Comparison of ENCODE assay signal across 15 cellular contexts in genomic region chr14:38737657-38738056, GRCh38.
"Had no signal": no experiment of that assay in that cellular context is flagged by ENCODE, and none has a peak within 500 bp of the region (broad histone marks: within the 10 kb centered on the region; RNA-seq: fewer than 3 reads in every experiment).

No MANE protein-coding gene starts in this region.

- H3K4me1 Mint-ChIP-seq: activated CD4-positive, alpha-beta T cell treated with anti-CD3 and anti-CD28 coated beads, Interleukin-2, amount 10 ng/mL, durations not matched to agents 7 days and 5 days; activated naive CD4-positive, alpha-beta T cell treated with anti-CD3 and anti-CD28 coated beads, Interleukin-2, amount 10 ng/mL, durations not matched to agents 7 days and 5 days; activated T-helper 17 cell treated with anti-CD3 and anti-CD28 coated beads, Interleukin-2, amount 50 U/mL, for 72 hours; central memory CD8-positive, alpha-beta T cell; stimulated activated memory B cell treated with anti-CD40 and anti-IgM and Interleukin-4, amounts not matched to agents 10 μg/mL and 1 μg/mL and 100 μg/mL, for 72 hours had no signal

- H3K27ac ChIP-seq: adrenal gland, neutrophil had no signal

- H3K4me1 ChIP-seq: adrenal gland had no signal

- H3K9me3 ChIP-seq: adrenal gland, neutrophil had no signal

- DNase-seq: activated CD4-positive, alpha-beta T cell treated with anti-CD3 and anti-CD28 coated beads, Interleukin-2, amount 10 ng/mL, durations not matched to agents 7 days and 5 days; activated CD4-positive, CD25-positive, alpha-beta regulatory T cell; activated CD8-positive, alpha-beta memory T cell treated with anti-CD3 and anti-CD28 coated beads for 24 hours; activated naive CD4-positive, alpha-beta T cell treated with anti-CD3 and anti-CD28 coated beads, Interleukin-2, amount 10 ng/mL, durations not matched to agents 7 days and 5 days; adrenal gland; left cardiac atrium; mammary epithelial cell; T-helper 17 cell had no signal

- H3K27ac Mint-ChIP-seq: activated CD4-positive, alpha-beta T cell treated with anti-CD3 and anti-CD28 coated beads, Interleukin-2, amount 10 ng/mL, durations not matched to agents 7 days and 5 days; activated naive CD4-positive, alpha-beta T cell treated with anti-CD3 and anti-CD28 coated beads, Interleukin-2, amount 10 ng/mL, durations not matched to agents 7 days and 5 days; activated T-helper 17 cell treated with anti-CD3 and anti-CD28 coated beads, Interleukin-2, amount 50 U/mL, for 72 hours; dendritic cell treated with granulocyte-macrophage colony-stimulating factor and Interleukin-4, amounts not matched to agents 40 ng/mL and 50 ng/mL, for 4 days; stimulated activated memory B cell treated with anti-CD40 and anti-IgM and Interleukin-4, amounts not matched to agents 10 μg/mL and 1 μg/mL and 100 μg/mL, for 72 hours; T-helper 17 cell; type B pancreatic cell had no signal

- H3K4me3 ChIP-seq: adrenal gland, smooth muscle cell had no signal

- H3K9me3 Mint-ChIP-seq: activated CD4-positive, alpha-beta T cell treated with anti-CD3 and anti-CD28 coated beads, Interleukin-2, amount 10 ng/mL, durations not matched to agents 7 days and 5 days; activated naive CD4-positive, alpha-beta T cell treated with anti-CD3 and anti-CD28 coated beads, Interleukin-2, amount 10 ng/mL, durations not matched to agents 7 days and 5 days; central memory CD8-positive, alpha-beta T cell; stimulated activated memory B cell treated with anti-CD40 and anti-IgM and Interleukin-4, amounts not matched to agents 10 μg/mL and 1 μg/mL and 100 μg/mL, for 72 hours; type B pancreatic cell had no signal

- H3K36me3 ChIP-seq: adrenal gland, neutrophil had no signal

- H3K36me3 Mint-ChIP-seq: activated naive CD4-positive, alpha-beta T cell treated with anti-CD3 and anti-CD28 coated beads, Interleukin-2, amount 10 ng/mL, durations not matched to agents 7 days and 5 days; stimulated activated memory B cell treated with anti-CD40 and anti-IgM and Interleukin-4, amounts not matched to agents 10 μg/mL and 1 μg/mL and 100 μg/mL, for 72 hours; type B pancreatic cell had no signal

- H3K4me3 Mint-ChIP-seq: activated CD4-positive, alpha-beta T cell treated with anti-CD3 and anti-CD28 coated beads, Interleukin-2, amount 10 ng/mL, durations not matched to agents 7 days and 5 days; activated naive CD4-positive, alpha-beta T cell treated with anti-CD3 and anti-CD28 coated beads, Interleukin-2, amount 10 ng/mL, durations not matched to agents 7 days and 5 days; activated T-helper 17 cell treated with anti-CD3 and anti-CD28 coated beads, Interleukin-2, amount 50 U/mL, for 72 hours; central memory CD8-positive, alpha-beta T cell; dendritic cell treated with granulocyte-macrophage colony-stimulating factor and Interleukin-4, amounts not matched to agents 40 ng/mL and 50 ng/mL, for 4 days; stimulated activated memory B cell treated with anti-CD40 and anti-IgM and Interleukin-4, amounts not matched to agents 10 μg/mL and 1 μg/mL and 100 μg/mL, for 72 hours; T-helper 17 cell; type B pancreatic cell had no signal

- H3K4me2 ChIP-seq: smooth muscle cell had no signal

- H3K27me3 ChIP-seq: adrenal gland, neutrophil had no signal

- H3K27me3 Mint-ChIP-seq: activated CD4-positive, alpha-beta T cell treated with anti-CD3 and anti-CD28 coated beads, Interleukin-2, amount 10 ng/mL, durations not matched to agents 7 days and 5 days; activated naive CD4-positive, alpha-beta T cell treated with anti-CD3 and anti-CD28 coated beads, Interleukin-2, amount 10 ng/mL, durations not matched to agents 7 days and 5 days; activated T-helper 17 cell treated with anti-CD3 and anti-CD28 coated beads, Interleukin-2, amount 50 U/mL, for 72 hours; central memory CD8-positive, alpha-beta T cell; dendritic cell treated with granulocyte-macrophage colony-stimulating factor and Interleukin-4, amounts not matched to agents 40 ng/mL and 50 ng/mL, for 4 days; stimulated activated memory B cell treated with anti-CD40 and anti-IgM and Interleukin-4, amounts not matched to agents 10 μg/mL and 1 μg/mL and 100 μg/mL, for 72 hours; type B pancreatic cell had no signal
